Comparison of ENCODE assay signal across 8 cellular contexts in genomic region chr2:111747410-111748115, GRCh38.
DNase-seq lines count a peak whose midpoint lies in the region; ATAC-seq, FAIRE-seq and TF ChIP-seq lines count a peak whose summit lies in the region.
"Not testable (repeated sequence)": the region's sequence is repeated elsewhere in the genome, so short reads cannot be mapped to it uniquely, and the experiment has no call there.

No MANE protein-coding gene starts in this region.

- CTCF ChIA-PET in Panc1 (lab: Charles Lee); HepG2 (lab: Yijun Ruan, JAX; ENCODE audit: low intra/inter-chr PET ratio, low total read pairs): not testable (repeated sequence)

- H3K4me2 ChIP-seq in HepG2 (ENCODE audit: low read depth, low read length) = 0 out of 2 replicates have a peak overlapping the region, but pooled peaks have one; percentile 18

- H3K9ac ChIP-seq in HepG2 (ENCODE audit: insufficient read depth, low read depth, low read length) = not testable (repeated sequence)

- not testable (repeated sequence) for TF ChIP-seq EP300 in HepG2 (IDR thresholded peaks at IDR 0.05; ENCODE audit: low read depth in 2 of 2, low read length in 2 of 2); HepG2 (CRISPR knock-in tag; IDR thresholded peaks at IDR 0.05; ENCODE audit: borderline replicate concordance)

- intact Hi-C loops in Panc1 (cut with micrococcal nuclease; ENCODE audit: unreplicated experiment); HepG2 (cut with micrococcal nuclease; ENCODE audit: unreplicated experiment): not testable (repeated sequence)

- not testable (repeated sequence) for TF ChIP-seq RAD21 in HepG2 (CRISPR knock-in tag; IDR thresholded peaks at IDR 0.05)

- TF ChIP-seq CTCF in Panc1 (IDR thresholded peaks at IDR 0.05) = peak; percentile 67
- peak; percentile 52 for TF ChIP-seq CTCF in coronary artery (IDR thresholded peaks at IDR 0.05)
- not testable (repeated sequence) for TF ChIP-seq CTCF in HepG2 (CRISPR knock-in tag; IDR thresholded peaks at IDR 0.05)

- POLR2A ChIA-PET in Panc1 (lab: Charles Lee); HepG2 (lab: Yijun Ruan, JAX): not testable (repeated sequence)

- not testable (repeated sequence) for H3K79me2 ChIP-seq in HepG2 (ENCODE audit: insufficient read depth, low read length)

- H3K27ac ChIP-seq in Panc1 (ENCODE audit: low read length); coronary artery; HepG2 (ENCODE audit: extremely low read length, insufficient read depth, low read length): not testable (repeated sequence)

- not testable (repeated sequence) for H3K4me1 ChIP-seq in Panc1 (ENCODE audit: control insufficient read depth, insufficient read depth, low read length); HepG2 (ENCODE audit: insufficient read depth, low read length)

- not testable (repeated sequence) for BruUV-seq in Panc1 (replicated peaks; lab: Mats Ljungman, UMichigan); HepG2 (replicated peaks; lab: Mats Ljungman, UMichigan)

- H3K27me3 ChIP-seq in Panc1 (ENCODE audit: control insufficient read depth, insufficient read depth, low read length); HepG2 (ENCODE audit: control insufficient read depth in 1 of 2, insufficient read depth in 2 of 2, low read length in 2 of 2): not testable (repeated sequence)

- FAIRE-seq in HepG2 (lab: Jason Lieb, UNC) = peak; percentile 93
- FAIRE-seq in urothelium cell line (lab: Jason Lieb, UNC) = peak; percentile 96

- H4K20me1 ChIP-seq in HepG2 (ENCODE audit: insufficient read depth, low read length) = not testable (repeated sequence)

- 42% methylated on average over 7 of the region's 23 CpGs for WGBS in HepG2 (ENCODE audit: low lambda C conversion rate)

- H3K36me3 ChIP-seq in Panc1 (ENCODE audit: control insufficient read depth, insufficient read depth, low read length); HepG2 (replicated peaks in 1 of 2; ENCODE audit: control insufficient read depth in 1 of 2, insufficient read depth in 2 of 2, low read length in 2 of 2): not testable (repeated sequence)

- ATAC-seq in GM18511 (IDR thresholded peaks at IDR 0.05; ENCODE audit: unreplicated experiment) = peak; percentile 85
- peak; percentile 91 for ATAC-seq in HG02798 (IDR thresholded peaks at IDR 0.05; ENCODE audit: poor library complexity, unreplicated experiment)
- peak; percentile 93 for ATAC-seq in Panc1
- peak; percentile 93 for ATAC-seq in HepG2

- TF ChIP-seq POLR2A in HepG2 (IDR thresholded peaks at IDR 0.05; ENCODE audit: insufficient read depth in 1 of 2, low read depth in 2 of 2, low read length in 2 of 2) = not testable (repeated sequence)

- not testable (repeated sequence) for H2AFZ ChIP-seq in HepG2 (ENCODE audit: low read length)

- not testable (repeated sequence) for H3K9me3 ChIP-seq in Panc1 (ENCODE audit: control insufficient read depth, insufficient read depth, low read depth, low read length); HepG2 (ENCODE audit: low read length)

- DNase-seq in Panc1 (ENCODE audit: low read depth, low spot score); coronary artery (ENCODE audit: low spot score); HepG2 (ENCODE audit: low spot score); urothelium cell line (ENCODE audit: low spot score): not testable (repeated sequence)
- DNase-seq in activated T-cell treated with anti-CD3 and anti-CD28 coated beads for 24 hours (ENCODE audit: low read depth) = peak; percentile 64
- peak; percentile 31 to 63 (median 56) for DNase-seq in stimulated activated CD4-positive, alpha-beta T cell treated with anti-CD3 and anti-CD28 coated beads, Interleukin-1b, Interleukin-23, amount 100 ng/mL, for 24 hours (ENCODE audit: low read depth in 4 of 4, low spot score in 1 of 4)

- in situ Hi-C loops in Panc1 (cut with HindIII; ENCODE audit: low pct_unique_long_range_greater_than_20kb, low sequenced_read_pairs); HepG2 (cut with HindIII; ENCODE audit: extremely low pct_ligation_motif_present, low pct_unique_long_range_greater_than_20kb): not testable (repeated sequence)

- H3K4me3 ChIP-seq in Panc1 (ENCODE audit: low read depth in 2 of 2, low read length in 2 of 2); coronary artery; HepG2 (replicated peaks in 1 of 3; ENCODE audit: insufficient read depth in 1 of 3, low read depth in 2 of 3, low read length in 3 of 3): not testable (repeated sequence)

TF ChIP-seq in HepG2, 621 proteins besides CTCF, POLR2A, EP300 and RAD21:
- TF ChIP-seq STAG1 (CRISPR knock-in tag; IDR thresholded peaks at IDR 0.05) (peak; percentile 76), KDM2A (CRISPR knock-in tag; IDR thresholded peaks at IDR 0.05; ENCODE audit: borderline replicate concordance, low read depth) (peak; percentile 35; the same call in 1 of the 2 replicates), YY1 (IDR thresholded peaks at IDR 0.05; ENCODE audit: insufficient read depth, insufficient replicate concordance, low read depth, low read length) (peak; percentile 41), ZNF331 (CRISPR knock-in tag; IDR thresholded peaks at IDR 0.05) (peak; percentile 54; the same call in 1 of the 2 replicates), ERF (CRISPR knock-in tag; IDR thresholded peaks at IDR 0.05) (0 out of 2 replicates have a peak, but pooled peaks have one; percentile 27), ZNF143 (CRISPR knock-in tag; IDR thresholded peaks at IDR 0.05) (peak; percentile 47), KDM3A (CRISPR knock-in tag; IDR thresholded peaks at IDR 0.05; ENCODE audit: low read depth) (peak; percentile 64; the same call in 1 of the 2 replicates), SMC3 (IDR thresholded peaks at IDR 0.05; ENCODE audit: low read length) (0 out of 2 replicates have a peak, but pooled peaks have one; percentile 13), HOXA3 (CRISPR knock-in tag; IDR thresholded peaks at IDR 0.05) (0 out of 2 replicates have a peak, but pooled peaks have one; percentile 25)
